19 cellular contexts compared by ENCODE assay signal in genomic region chr6:70241991-70242420, GRCh38.
DNase-seq lines count a peak whose midpoint lies in the region; ATAC-seq and TF ChIP-seq lines count a peak whose summit lies in the region.
"Had no signal": no experiment of that assay in that cellular context is flagged by ENCODE, and none has a peak within 500 bp of the region (broad histone marks: within the 10 kb centered on the region; RNA-seq: fewer than 3 reads in every experiment).

No MANE protein-coding gene starts in this region.

- H3K4me1 Mint-ChIP-seq in nephron: peaks cover 20% of the 10 kb centered on the region
- H3K4me1 Mint-ChIP-seq: naive B cell had no signal

- H3K36me3 ChIP-seq in colonic mucosa (no peaks in the 10 kb centered on the region), breast epithelium (no peaks in the 10 kb centered on the region), BE2C (no peaks in the 10 kb centered on the region)
- H3K36me3 ChIP-seq: adrenal gland, left lung, MG63, uterus had no signal

- no peak overlapping the region for H3K9ac ChIP-seq in colonic mucosa (ENCODE audit: low read depth in 2 of 2, low read length in 2 of 2)

- DNase-seq in DMS153 (lab: John Stamatoyannopoulos, UW) (peak; percentile 92), NAMALWA (ENCODE audit: low spot score) (peak; percentile 5), colonic mucosa (peak; percentile 77), breast epithelium (ENCODE audit: low spot score in 2 of 2) (no peak), BE2C (no peak), Right ventricle myocardium superior (no peak)
- DNase-seq: activated CD4-positive, CD25-positive, alpha-beta regulatory T cell; adrenal gland; central memory CD4-positive, alpha-beta T cell; MG63; naive B cell; NCI-H187 treated with DMSO at 0.1 percent for 48 hours; psoas muscle; stimulated activated naive CD8-positive, alpha-beta T cell treated with anti-CD3 and anti-CD28 coated beads, Interleukin-15, Interleukin-2, amounts not matched to agents 100 U/mL and 50 U/mL, for 24 hours; uterus had no signal

- TF ChIP-seq CTCF in colonic mucosa (IDR thresholded peaks at IDR 0.05): no peak
- no peak for TF ChIP-seq CTCF in nephron (IDR thresholded peaks at IDR 0.05; ENCODE audit: unreplicated experiment in 3 of 3)
- TF ChIP-seq CTCF in breast epithelium (IDR thresholded peaks at IDR 0.05): no peak
- TF ChIP-seq CTCF in BE2C (IDR thresholded peaks at IDR 0.05; ENCODE audit: low read depth, low read length): no peak

- no peak for TF ChIP-seq POLR2A in breast epithelium (IDR thresholded peaks at IDR 0.05)

- H3K36me3 Mint-ChIP-seq in nephron (ENCODE audit: low read depth): no peaks in the 10 kb centered on the region
- H3K36me3 Mint-ChIP-seq: naive B cell had no signal

- H3K27me3 Mint-ChIP-seq in nephron (ENCODE audit: low read depth): no peaks in the 10 kb centered on the region

- H3K4me3 ChIP-seq in colonic mucosa (no peak overlapping the region), breast epithelium (no peak overlapping the region), BE2C (ENCODE audit: low read depth, low read length) (no peak overlapping the region)
- H3K4me3 ChIP-seq: adrenal gland, left lung, MG63, psoas muscle, uterus had no signal

- H3K9me3 Mint-ChIP-seq in nephron: no peaks in the 10 kb centered on the region
- H3K9me3 Mint-ChIP-seq: activated T-helper 1 cell treated with anti-CD3 and anti-CD28 coated beads, Interleukin-12 subunit alpha, Interleukin-12 subunit beta, Interleukin-2, Interleukin-4 antibody, amounts not matched to agents 30 ng/mL and 10 ng/mL and 1 ng/mL, durations not matched to agents 14 hours and 24 hours and 36 hours had no signal

- H3K9me3 ChIP-seq in colonic mucosa (no peaks in the 10 kb centered on the region), breast epithelium (no peaks in the 10 kb centered on the region), BE2C (no peaks in the 10 kb centered on the region)
- H3K9me3 ChIP-seq: adrenal gland, left lung, MG63, psoas muscle, uterus had no signal

- no peak for ATAC-seq in HG03108 (IDR thresholded peaks at IDR 0.05; ENCODE audit: unreplicated experiment)
- ATAC-seq in Right ventricle myocardium superior (ENCODE audit: poor library complexity): no peak
- ATAC-seq: left lung; psoas muscle; stimulated activated naive CD8-positive, alpha-beta T cell treated with anti-CD3 and anti-CD28 coated beads, Interleukin-15, Interleukin-2, amounts not matched to agents 100 U/mL and 50 U/mL, for 24 hours had no signal

- no peak overlapping the region for H3K4me3 Mint-ChIP-seq in nephron
- H3K4me3 Mint-ChIP-seq: activated T-helper 1 cell treated with anti-CD3 and anti-CD28 coated beads, Interleukin-12 subunit alpha, Interleukin-12 subunit beta, Interleukin-2, Interleukin-4 antibody, amounts not matched to agents 30 ng/mL and 10 ng/mL and 1 ng/mL, durations not matched to agents 14 hours and 24 hours and 36 hours; naive B cell had no signal

- no peaks in the 10 kb centered on the region for H3K27me3 ChIP-seq in colonic mucosa
- H3K27me3 ChIP-seq in breast epithelium: no peaks in the 10 kb centered on the region
- H3K27me3 ChIP-seq in BE2C: peaks cover 40% of the 10 kb centered on the region
- H3K27me3 ChIP-seq: uterus had no signal

- H3K4me1 ChIP-seq in colonic mucosa (no peaks in the 10 kb centered on the region), breast epithelium (no peaks in the 10 kb centered on the region), BE2C (no peaks in the 10 kb centered on the region)
- H3K4me1 ChIP-seq: adrenal gland, left lung, psoas muscle, uterus had no signal

- intact Hi-C loops in colonic mucosa (cut with DNase I) (no loop called here), breast epithelium (cut with DNase I; ENCODE audit: low total_unique reads) (no loop called here), Right ventricle myocardium superior (cut with DNase I) (no loop called here)

- peak overlapping the region; percentile 73 for H3K27ac ChIP-seq in colonic mucosa
- no peak overlapping the region for H3K27ac ChIP-seq in breast epithelium
- H3K27ac ChIP-seq: adrenal gland, left lung, psoas muscle, uterus had no signal

- peak overlapping the region in 2 of 3 experiments; percentile 24 to 40 for H3K27ac Mint-ChIP-seq in nephron
- H3K27ac Mint-ChIP-seq: activated T-helper 1 cell treated with anti-CD3 and anti-CD28 coated beads, Interleukin-12 subunit alpha, Interleukin-12 subunit beta, Interleukin-2, Interleukin-4 antibody, amounts not matched to agents 30 ng/mL and 10 ng/mL and 1 ng/mL, durations not matched to agents 14 hours and 24 hours and 36 hours; naive B cell had no signal

Comparison
In these comparisons a context has a peak if more than half of its experiments do, and no peak if none do; other contexts are left out.
1. DNase-seq: peak in DMS153 (single experiment), NAMALWA (single experiment) and colonic mucosa (single experiment); none in breast epithelium (0 of 2), BE2C (single experiment) and Right ventricle myocardium superior (single experiment).